Comparison of ENCODE assay signal across 1 cellular context in the genomic region with DNA sequence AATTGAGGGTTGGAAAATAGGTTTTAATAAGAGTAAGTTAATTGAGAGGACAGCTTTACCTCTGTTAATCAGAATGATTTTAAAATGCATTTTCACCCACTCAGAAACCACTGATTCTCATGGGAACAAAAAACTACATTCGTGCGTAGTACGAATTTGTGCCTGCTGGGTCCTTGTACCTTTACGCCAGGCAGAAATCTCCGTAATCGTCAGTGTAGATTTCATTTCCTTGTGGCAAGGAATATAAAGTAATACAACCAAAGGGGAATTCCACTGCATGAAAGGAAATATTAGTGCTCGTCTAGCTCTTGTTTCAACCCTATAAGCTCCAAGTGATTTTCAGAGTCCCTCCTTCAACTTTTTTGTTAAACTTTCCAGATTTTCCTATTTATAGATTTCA.
TF ChIP-seq lines count a peak whose summit lies in the region.

No MANE protein-coding gene starts in this region.

TF ChIP-seq in endothelial cell of umbilical vein, 7 proteins besides CTCF, POLR2A, EP300 and RAD21:
- TF ChIP-seq GATA2 (IDR thresholded peaks at IDR 0.05; ENCODE audit: insufficient read depth, insufficient read length, low read depth, low read length) = no peak
- no peak for TF ChIP-seq JUN (IDR thresholded peaks at IDR 0.05; ENCODE audit: borderline replicate concordance, insufficient read depth, insufficient read length, low read depth)
- no peak for TF ChIP-seq MYC (IDR thresholded peaks at IDR 0.05; ENCODE audit: low read depth, low read length)
- TF ChIP-seq EZH2 (IDR thresholded peaks at IDR 0.05; ENCODE audit: borderline replicate concordance, low read depth, low read length, severe bottlenecking) = no peak
- TF ChIP-seq FOS (IDR thresholded peaks at IDR 0.05; ENCODE audit: borderline replicate concordance, insufficient read depth, low read length) = no peak
- TF ChIP-seq POLR2AphosphoS5 (IDR thresholded peaks at IDR 0.05; ENCODE audit: insufficient read depth, low read depth, low read length) = no peak
- TF ChIP-seq, protein P1, sequence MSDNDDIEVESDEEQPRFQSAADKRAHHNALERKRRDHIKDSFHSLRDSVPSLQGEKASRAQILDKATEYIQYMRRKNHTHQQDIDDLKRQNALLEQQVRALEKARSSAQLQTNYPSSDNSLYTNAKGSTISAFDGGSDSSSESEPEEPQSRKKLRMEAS (IDR thresholded peaks at IDR 0.05; ENCODE audit: insufficient read depth, insufficient read length) = no peak
